In genomic region chr3:157023211-157023610, GRCh38 we compare ENCODE assay signal across 15 cellular contexts.
"Had no signal": no experiment of that assay in that cellular context is flagged by ENCODE, and none has a peak within 500 bp of the region (broad histone marks: within the 10 kb centered on the region; RNA-seq: fewer than 3 reads in every experiment).

No MANE protein-coding gene starts in this region.

- H3K27ac ChIP-seq: heart left ventricle, lower lobe of right lung, ovary, thyroid gland had no signal

- H3K4me3 ChIP-seq: heart left ventricle, lower lobe of right lung, ovary, thyroid gland had no signal

- H3K4me1 ChIP-seq: heart left ventricle, lower lobe of right lung, thyroid gland had no signal

- H3K4me3 Mint-ChIP-seq: activated naive CD4-positive, alpha-beta T cell treated with anti-CD3 and anti-CD28 coated beads, Interleukin-2, amount 10 ng/mL, durations not matched to agents 7 days and 5 days had no signal

- H3K27me3 ChIP-seq: heart left ventricle, ovary, thyroid gland had no signal

- DNase-seq: activated CD4-positive, alpha-beta T cell treated with anti-CD3 and anti-CD28 coated beads, Interleukin-2, amount 50 U/mL, for 4 hours; activated CD4-positive, CD25-positive, alpha-beta regulatory T cell treated with anti-CD3 and anti-CD28 coated beads, Interleukin-2, amount 50 U/mL, for 72 hours; activated naive CD4-positive, alpha-beta T cell treated with anti-CD3 and anti-CD28 coated beads, Interleukin-2, amount 10 ng/mL, durations not matched to agents 7 days and 5 days; activated T-cell treated with anti-CD3 and anti-CD28 coated beads, Interleukin-2, amount 50 U/mL, for 1 hour; effector CD8-positive, alpha-beta T cell; heart left ventricle; left cardiac atrium; lower lobe of right lung; ovary; stimulated activated CD4-positive, alpha-beta T cell treated with anti-CD3 and anti-CD28 coated beads, Interleukin-12 subunit alpha, Interleukin-12 subunit beta, amount 100 ng/mL, for 4 hours; stimulated activated CD4-positive, alpha-beta T cell treated with anti-CD3 and anti-CD28 coated beads, Interleukin-2, amount 100 ng/mL, for 24 hours; thyroid gland had no signal

- H3K27ac Mint-ChIP-seq: activated naive CD4-positive, alpha-beta T cell treated with anti-CD3 and anti-CD28 coated beads, Interleukin-2, amount 10 ng/mL, durations not matched to agents 7 days and 5 days had no signal

- FAIRE-seq: endothelial cell of umbilical vein, frontal cortex, urothelium cell line had no signal

- H3K9me3 Mint-ChIP-seq: activated naive CD4-positive, alpha-beta T cell treated with anti-CD3 and anti-CD28 coated beads, Interleukin-2, amount 10 ng/mL, durations not matched to agents 7 days and 5 days had no signal

- H3K36me3 Mint-ChIP-seq: activated naive CD4-positive, alpha-beta T cell treated with anti-CD3 and anti-CD28 coated beads, Interleukin-2, amount 10 ng/mL, durations not matched to agents 7 days and 5 days had no signal

- H3K36me3 ChIP-seq: heart left ventricle, lower lobe of right lung, ovary, thyroid gland had no signal

- H3K9me3 ChIP-seq: heart left ventricle, lower lobe of right lung, ovary, thyroid gland had no signal
